ENCODE assay signal across 11 cellular contexts in genomic region chr17:47286198-47286914, GRCh38. TPM values are rescaled to one million over a fixed set of nuclear protein-coding genes. Genes with fewer than 3 reads are reported as not detected.
DNase-seq lines count a peak whose midpoint lies in the region; ATAC-seq, FAIRE-seq and TF ChIP-seq lines count a peak whose summit lies in the region.
"Had no signal": no experiment of that assay in that cellular context is flagged by ENCODE, and none has a peak within 500 bp of the region (broad histone marks: within the 10 kb centered on the region; RNA-seq: fewer than 3 reads in every experiment).

No MANE protein-coding gene starts in this region.

- no peaks in the 10 kb centered on the region for H3K36me3 Mint-ChIP-seq in effector memory CD8-positive, alpha-beta T cell (ENCODE audit: insufficient read depth)

- DNase-seq in NCI-H1048 (lab: John Stamatoyannopoulos, UW): no peak
- DNase-seq in small intestine: no peak
- DNase-seq in effector memory CD8-positive, alpha-beta T cell: no peak
- DNase-seq in tibial artery: no peak
- DNase-seq: activated CD4-positive, alpha-beta T cell treated with anti-CD3 and anti-CD28 coated beads, Interleukin-2, amount 10 ng/mL, durations not matched to agents 24 days and 14 days; Caco-2; occipital lobe had no signal

- H3K4me3 ChIP-seq in BLaER1 treated with 17β-estradiol and CSF1 and Interleukin-3, amounts not matched to agents 10 nM and 100 nM: peak overlapping the region in 3 of 10 experiments; percentile 1 to 21 (median 15); a peak in 2 of 20 replicates
- no peak overlapping the region for H3K4me3 ChIP-seq in SU-DHL-6 (ENCODE audit: insufficient read depth, low read length, poor library complexity, severe bottlenecking)
- no peak overlapping the region for H3K4me3 ChIP-seq in small intestine (ENCODE audit: low read depth in 1 of 2, low read length in 2 of 2)
- H3K4me3 ChIP-seq in tibial artery: no peak overlapping the region

- peak overlapping the region; percentile 34 to 96 (median 75); a peak in 21 of 22 replicates for H3K4me2 ChIP-seq in BLaER1 treated with 17β-estradiol and CSF1 and Interleukin-3, amounts not matched to agents 10 nM and 100 nM
- no peak overlapping the region for H3K4me2 ChIP-seq in SU-DHL-6 (ENCODE audit: low read depth, low read length, poor library complexity, severe bottlenecking)

- no peak for TF ChIP-seq CTCF in SU-DHL-6 (IDR thresholded peaks at IDR 0.05; ENCODE audit: insufficient read depth, low read length, poor library complexity, severe bottlenecking)
- no peak for TF ChIP-seq CTCF in tibial artery (IDR thresholded peaks at IDR 0.05)

- peaks cover 14 to 15% of the 10 kb centered on the region in 2 donors for H3K27me3 Mint-ChIP-seq in effector memory CD8-positive, alpha-beta T cell

- peak overlapping the region in 4 of 11 experiments; percentile 61 to 70 (median 64); a peak in 9 of 22 replicates for H3K27ac ChIP-seq in BLaER1 treated with 17β-estradiol and CSF1 and Interleukin-3, amounts not matched to agents 10 nM and 100 nM
- H3K27ac ChIP-seq in SU-DHL-6 (ENCODE audit: low read depth, low read length) (no peak overlapping the region), small intestine (ENCODE audit: low read depth in 1 of 2, low read length in 1 of 2) (no peak overlapping the region), tibial artery (peak overlapping the region in 1 of 2 donors; percentile 17)

- intact Hi-C loops in tibial artery (cut with DNase I; ENCODE audit: low total_unique reads): no loop called here

- H3K9me2 ChIP-seq in SU-DHL-6 (replicated peaks; ENCODE audit: insufficient read depth, low read length): no peaks in the 10 kb centered on the region

- no peaks in the 10 kb centered on the region for H3K36me3 ChIP-seq in BLaER1 treated with 17β-estradiol and CSF1 and Interleukin-3, amounts not matched to agents 10 nM and 100 nM
- H3K36me3 ChIP-seq in SU-DHL-6 (ENCODE audit: low read length) (no peaks in the 10 kb centered on the region), small intestine (ENCODE audit: control insufficient read depth in 2 of 2, insufficient read depth in 2 of 2, low read length in 2 of 2) (no peaks in the 10 kb centered on the region), tibial artery (peaks cover 38 to 60% (median 52%) of the 10 kb centered on the region in 3 donors)

- peaks cover 0 to 10% (median 0%) of the 10 kb centered on the region in 11 experiments; a peak in 2 of 22 replicates for H3K9me3 ChIP-seq in BLaER1 treated with 17β-estradiol and CSF1 and Interleukin-3, amounts not matched to agents 10 nM and 100 nM (replicated peaks in 1 of 11)
- no peaks in the 10 kb centered on the region for H3K9me3 ChIP-seq in SU-DHL-6 (ENCODE audit: insufficient read depth, low read length)
- H3K9me3 ChIP-seq in small intestine (ENCODE audit: control insufficient read depth, low read depth): no peaks in the 10 kb centered on the region
- H3K9me3 ChIP-seq in tibial artery: no peaks in the 10 kb centered on the region
- H3K9me3 ChIP-seq: Caco-2 had no signal

- H3K27ac Mint-ChIP-seq in effector memory CD8-positive, alpha-beta T cell: no peak overlapping the region
- H3K27ac Mint-ChIP-seq: activated CD4-positive, alpha-beta T cell treated with anti-CD3 and anti-CD28 coated beads, Interleukin-2, amount 10 ng/mL, durations not matched to agents 24 days and 14 days had no signal

- no peaks in the 10 kb centered on the region for H3K4me1 Mint-ChIP-seq in effector memory CD8-positive, alpha-beta T cell (ENCODE audit: low read depth in 2 of 2)

- no peak for FAIRE-seq in small intestine (lab: Jason Lieb, UNC)

- H3K79me2 ChIP-seq in SU-DHL-6 (ENCODE audit: insufficient read depth, low read length): no peaks in the 10 kb centered on the region

- peak overlapping the region; percentile 22 for H2AFZ ChIP-seq in SU-DHL-6 (ENCODE audit: low read depth, low read length, severe bottlenecking)

- peak; percentile 26 for TF ChIP-seq POLR2A in GM19099 (IDR thresholded peaks at IDR 0.05; ENCODE audit: extremely low read depth, insufficient read length, low read depth)

- H3K9me3 Mint-ChIP-seq in effector memory CD8-positive, alpha-beta T cell: no peaks in the 10 kb centered on the region
- H3K9me3 Mint-ChIP-seq: activated CD4-positive, alpha-beta T cell treated with anti-CD3 and anti-CD28 coated beads, Interleukin-2, amount 10 ng/mL, durations not matched to agents 24 days and 14 days had no signal

- H3F3A ChIP-seq in SU-DHL-6 (ENCODE audit: insufficient read depth): no peaks in the 10 kb centered on the region

- no peaks in the 10 kb centered on the region for H3K27me3 ChIP-seq in BLaER1 treated with 17β-estradiol and CSF1 and Interleukin-3, amounts not matched to agents 10 nM and 100 nM
- H3K27me3 ChIP-seq in SU-DHL-6 (ENCODE audit: low read length): no peaks in the 10 kb centered on the region
- no peaks in the 10 kb centered on the region for H3K27me3 ChIP-seq in small intestine (ENCODE audit: control insufficient read depth in 2 of 2, insufficient read depth in 2 of 2, low read length in 2 of 2)
- no peaks in the 10 kb centered on the region for H3K27me3 ChIP-seq in tibial artery

- H3K4me1 ChIP-seq in BLaER1 treated with 17β-estradiol and CSF1 and Interleukin-3, amounts not matched to agents 10 nM and 100 nM: peaks cover 32 to 94% (median 73%) of the 10 kb centered on the region in 10 experiments
- H3K4me1 ChIP-seq in small intestine (ENCODE audit: control insufficient read depth in 2 of 2, insufficient read depth in 1 of 2, low read depth in 1 of 2, low read length in 1 of 2) (no peaks in the 10 kb centered on the region), tibial artery (peaks cover 0 to 47% (median 7%) of the 10 kb centered on the region in 4 donors)

- 78 to 85% (median 83%) methylated on average over 6 of the region's 6 CpGs for WGBS in small intestine, 3 donors

- peak overlapping the region in 4 of 11 experiments; percentile 40 to 56 (median 52); a peak in 6 of 22 replicates for H3K9ac ChIP-seq in BLaER1 treated with 17β-estradiol and CSF1 and Interleukin-3, amounts not matched to agents 10 nM and 100 nM
- H3K9ac ChIP-seq in SU-DHL-6 (ENCODE audit: low read length): no peak overlapping the region

- ATAC-seq in HG02943 (IDR thresholded peaks at IDR 0.05; ENCODE audit: low read depth, unreplicated experiment): peak; percentile 55
- ATAC-seq in effector memory CD8-positive, alpha-beta T cell (replicated peaks): no peak

- no peaks in the 10 kb centered on the region for H4K20me1 ChIP-seq in BLaER1 treated with 17β-estradiol and CSF1 and Interleukin-3, amounts not matched to agents 10 nM and 100 nM
- H4K20me1 ChIP-seq in SU-DHL-6 (ENCODE audit: low read depth, low read length): no peaks in the 10 kb centered on the region

- H3K4me3 Mint-ChIP-seq in effector memory CD8-positive, alpha-beta T cell: no peak overlapping the region
- H3K4me3 Mint-ChIP-seq: activated CD4-positive, alpha-beta T cell treated with anti-CD3 and anti-CD28 coated beads, Interleukin-2, amount 10 ng/mL, durations not matched to agents 24 days and 14 days had no signal

RNA-seq across cellular contexts. Expression of gene ITGB3, which starts 32.7 kb away (rescaled TPM):
- 1 to 10 TPM in 1 of 3 donors, under 1 TPM in 2; 0.54 to 4.8 (median 0.67) TPM for polyA plus RNA-seq in small intestine

RNA-seq across cellular contexts. Expression of gene EFCAB13, which starts 37.4 kb away (rescaled TPM):
- 1 to 10 TPM in 1 of 3 donors, under 1 TPM in 2; 0.54 to 1.1 (median 0.67) TPM for polyA plus RNA-seq in small intestine
